ENCODE assay signal across 8 cellular contexts in the genomic region with DNA sequence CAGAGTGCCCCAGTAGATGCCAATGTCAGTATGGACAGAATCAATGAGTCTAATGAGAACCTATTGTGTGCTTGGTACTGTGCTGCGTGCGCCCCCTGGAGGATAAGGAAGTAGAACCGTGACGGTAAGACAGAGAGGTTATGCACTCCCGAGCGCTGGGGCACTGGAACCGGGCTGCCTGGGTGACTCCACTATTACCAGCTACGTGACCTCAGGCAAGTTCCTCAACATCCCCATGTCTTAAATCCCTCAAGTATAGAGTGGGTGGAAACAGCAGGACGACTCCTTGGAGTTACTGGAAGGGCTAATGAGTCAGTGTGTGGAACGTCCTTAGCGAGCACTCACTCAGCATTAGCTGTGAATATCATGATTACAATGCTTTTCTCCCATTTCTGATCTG. TPM values are rescaled to one million over a fixed set of nuclear protein-coding genes. Genes with fewer than 3 reads are reported as not detected.
A peak's percentile ranks its signal among the peaks of the same experiment; 100 is the strongest.
DNase-seq lines count a peak whose midpoint lies in the region; ATAC-seq and TF ChIP-seq lines count a peak whose summit lies in the region.

No MANE protein-coding gene starts in this region.

- peaks cover 6% of the 10 kb centered on the region for H3K27me3 Mint-ChIP-seq in activated CD4-positive, alpha-beta memory T cell treated with anti-CD3 and anti-CD28 coated beads for 36 hours

- H3K4me3 Mint-ChIP-seq in activated CD4-positive, alpha-beta memory T cell treated with anti-CD3 and anti-CD28 coated beads for 36 hours: no peak overlapping the region

- no peaks in the 10 kb centered on the region for H3K9me3 Mint-ChIP-seq in activated CD4-positive, alpha-beta memory T cell treated with anti-CD3 and anti-CD28 coated beads for 36 hours

- intact Hi-C loops in activated CD4-positive, alpha-beta memory T cell treated with anti-CD3 and anti-CD28 coated beads for 36 hours (cut with micrococcal nuclease): loop anchor here (1.0 to 5.0 kb wide), 3 partner anchors 40 to 80 kb away; partner anchors contain the start of gene ZNF23

- peak; percentile 20 for DNase-seq in COLO668 (lab: John Stamatoyannopoulos, UW; ENCODE audit: unreplicated experiment)
- peak; percentile 63 for DNase-seq in NCI-H146 (lab: John Stamatoyannopoulos, UW)
- DNase-seq in activated CD4-positive, alpha-beta memory T cell treated with anti-CD3 and anti-CD28 coated beads for 36 hours: peak; percentile 77
- no peak for DNase-seq in retinal pigment epithelial cell (ENCODE audit: low read depth)
- DNase-seq in inferior parietal cortex (ENCODE audit: extremely low spot score): no peak
- DNase-seq in cerebellar nuclear complex (lab: John Stamatoyannopoulos, UW): no peak

- H3K36me3 Mint-ChIP-seq in activated CD4-positive, alpha-beta memory T cell treated with anti-CD3 and anti-CD28 coated beads for 36 hours: no peaks in the 10 kb centered on the region

- ATAC-seq in GM21526 (IDR thresholded peaks at IDR 0.05; ENCODE audit: low FRiP score, unreplicated experiment) (peak; percentile 85), esophagus mucosa (peak; percentile 88)

- TF ChIP-seq CTCF in retinal pigment epithelial cell (conservative IDR thresholded peaks at IDR 0.05; ENCODE audit: low read depth, low read length): peak; percentile 60

- CTCF ChIA-PET in activated CD4-positive, alpha-beta memory T cell treated with anti-CD3 and anti-CD28 coated beads for 36 hours (lab: Charles Lee): interaction anchor here (1.5 to 3.6 kb wide), 2 partner anchors 16 to 69 kb away, joined by 4 to 22 read pairs; partner anchors contain the start of gene CHST4

- no peak overlapping the region for H3K27ac Mint-ChIP-seq in activated CD4-positive, alpha-beta memory T cell treated with anti-CD3 and anti-CD28 coated beads for 36 hours

- POLR2A ChIA-PET in activated CD4-positive, alpha-beta memory T cell treated with anti-CD3 and anti-CD28 coated beads for 36 hours (lab: Charles Lee): interaction anchor here (0.6 kb wide), 1 partner anchor 416 kb away, joined by 3 read pairs; no protein-coding TSS in a partner anchor

- peaks cover 4% of the 10 kb centered on the region for H3K4me1 Mint-ChIP-seq in activated CD4-positive, alpha-beta memory T cell treated with anti-CD3 and anti-CD28 coated beads for 36 hours (ENCODE audit: low read depth)

- H3K4me3 ChIP-seq in retinal pigment epithelial cell (ENCODE audit: low read length): no peak overlapping the region

RNA-seq across cellular contexts. Expression of gene CHST4, which starts 16.2 kb away (rescaled TPM):
- total RNA-seq in activated CD4-positive, alpha-beta memory T cell treated with anti-CD3 and anti-CD28 coated beads for 36 hours: not detected
- total RNA-seq in esophagus mucosa: 0.16 TPM

RNA-seq across cellular contexts. Expression of gene TAT, which starts 34.5 kb away (rescaled TPM):
- total RNA-seq in activated CD4-positive, alpha-beta memory T cell treated with anti-CD3 and anti-CD28 coated beads for 36 hours: not detected
- total RNA-seq in esophagus mucosa: 0.24 TPM

RNA-seq across cellular contexts. Expression of gene ZNF19, which starts 53.3 kb away (rescaled TPM):
- 1 to 10 TPM; 2.4 to 2.7 TPM for total RNA-seq in activated CD4-positive, alpha-beta memory T cell treated with anti-CD3 and anti-CD28 coated beads for 36 hours
- total RNA-seq in esophagus mucosa: 1.9 TPM

Comparison
In these comparisons a context has a peak if more than half of its experiments do, and no peak if none do; other contexts are left out.
1. DNase-seq: peak in COLO668 (single experiment), NCI-H146 (single experiment) and activated CD4-positive, alpha-beta memory T cell treated with anti-CD3 and anti-CD28 coated beads for 36 hours (single experiment); none in retinal pigment epithelial cell (single experiment), inferior parietal cortex (single experiment) and cerebellar nuclear complex (0 of 2).